In the genomic region with DNA sequence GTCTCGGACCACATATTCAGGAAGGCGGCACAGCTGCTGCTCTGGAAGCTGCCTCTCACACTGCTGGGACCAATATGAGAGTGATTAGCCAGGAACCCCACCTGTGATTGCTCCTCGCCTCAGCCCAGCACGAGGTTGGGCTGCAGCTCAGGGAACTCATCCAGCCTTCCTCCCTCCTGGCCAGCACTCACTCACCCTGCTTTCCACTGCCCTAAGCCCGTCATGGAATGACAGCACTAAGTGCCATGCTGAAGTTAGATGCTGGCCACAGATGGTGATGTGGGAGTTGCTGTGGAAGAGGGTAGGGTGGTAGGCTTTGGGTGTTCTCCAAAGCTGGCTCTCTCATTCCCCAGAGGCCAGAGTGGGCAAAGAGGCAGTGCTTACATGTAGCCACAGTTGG, we compare ENCODE assay signal across 1 cellular context.
A peak's percentile ranks its signal among the peaks of the same experiment; 100 is the strongest.
TF ChIP-seq lines count a peak whose summit lies in the region.

No MANE protein-coding gene starts in this region.

TF ChIP-seq in HCT116, 20 proteins besides CTCF, POLR2A, EP300 and RAD21:
- TF ChIP-seq, protein P1, sequence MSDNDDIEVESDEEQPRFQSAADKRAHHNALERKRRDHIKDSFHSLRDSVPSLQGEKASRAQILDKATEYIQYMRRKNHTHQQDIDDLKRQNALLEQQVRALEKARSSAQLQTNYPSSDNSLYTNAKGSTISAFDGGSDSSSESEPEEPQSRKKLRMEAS (IDR thresholded peaks at IDR 0.05): no peak
- TF ChIP-seq SIN3A (IDR thresholded peaks at IDR 0.05; ENCODE audit: low read depth) (no peak), EZH2 (IDR thresholded peaks at IDR 0.05) (no peak), POLR2AphosphoS5 (IDR thresholded peaks at IDR 0.05; ENCODE audit: low read depth, low read length) (0 out of 2 replicates have a peak, but pooled peaks have one; percentile 5)
- TF ChIP-seq, protein P2, sequence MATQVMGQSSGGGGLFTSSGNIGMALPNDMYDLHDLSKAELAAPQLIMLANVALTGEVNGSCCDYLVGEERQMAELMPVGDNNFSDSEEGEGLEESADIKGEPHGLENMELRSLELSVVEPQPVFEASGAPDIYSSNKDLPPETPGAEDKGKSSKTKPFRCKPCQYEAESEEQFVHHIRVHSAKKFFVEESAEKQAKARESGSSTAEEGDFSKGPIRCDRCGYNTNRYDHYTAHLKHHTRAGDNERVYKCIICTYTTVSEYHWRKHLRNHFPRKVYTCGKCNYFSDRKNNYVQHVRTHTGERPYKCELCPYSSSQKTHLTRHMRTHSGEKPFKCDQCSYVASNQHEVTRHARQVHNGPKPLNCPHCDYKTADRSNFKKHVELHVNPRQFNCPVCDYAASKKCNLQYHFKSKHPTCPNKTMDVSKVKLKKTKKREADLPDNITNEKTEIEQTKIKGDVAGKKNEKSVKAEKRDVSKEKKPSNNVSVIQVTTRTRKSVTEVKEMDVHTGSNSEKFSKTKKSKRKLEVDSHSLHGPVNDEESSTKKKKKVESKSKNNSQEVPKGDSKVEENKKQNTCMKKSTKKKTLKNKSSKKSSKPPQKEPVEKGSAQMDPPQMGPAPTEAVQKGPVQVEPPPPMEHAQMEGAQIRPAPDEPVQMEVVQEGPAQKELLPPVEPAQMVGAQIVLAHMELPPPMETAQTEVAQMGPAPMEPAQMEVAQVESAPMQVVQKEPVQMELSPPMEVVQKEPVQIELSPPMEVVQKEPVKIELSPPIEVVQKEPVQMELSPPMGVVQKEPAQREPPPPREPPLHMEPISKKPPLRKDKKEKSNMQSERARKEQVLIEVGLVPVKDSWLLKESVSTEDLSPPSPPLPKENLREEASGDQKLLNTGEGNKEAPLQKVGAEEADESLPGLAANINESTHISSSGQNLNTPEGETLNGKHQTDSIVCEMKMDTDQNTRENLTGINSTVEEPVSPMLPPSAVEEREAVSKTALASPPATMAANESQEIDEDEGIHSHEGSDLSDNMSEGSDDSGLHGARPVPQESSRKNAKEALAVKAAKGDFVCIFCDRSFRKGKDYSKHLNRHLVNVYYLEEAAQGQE (IDR thresholded peaks at IDR 0.05; ENCODE audit: low read depth): no peak
- TF ChIP-seq, protein P3, sequence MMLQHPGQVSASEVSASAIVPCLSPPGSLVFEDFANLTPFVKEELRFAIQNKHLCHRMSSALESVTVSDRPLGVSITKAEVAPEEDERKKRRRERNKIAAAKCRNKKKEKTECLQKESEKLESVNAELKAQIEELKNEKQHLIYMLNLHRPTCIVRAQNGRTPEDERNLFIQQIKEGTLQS (IDR thresholded peaks at IDR 0.05): no peak
